14 cellular contexts compared by ENCODE assay signal in genomic region chr3:10546887-10547286, GRCh38. TPM values are rescaled to one million over a fixed set of nuclear protein-coding genes. Genes with fewer than 3 reads are reported as not detected.
"Had no signal": no experiment of that assay in that cellular context is flagged by ENCODE, and none has a peak within 500 bp of the region (broad histone marks: within the 10 kb centered on the region; RNA-seq: fewer than 3 reads in every experiment).

No MANE protein-coding gene starts in this region.

- H3K27ac ChIP-seq: tibial nerve had no signal

- DNase-seq: activated CD4-positive, alpha-beta T cell treated with anti-CD3 and anti-CD28 coated beads, Interleukin-2, amount 10 ng/mL, durations not matched to agents 7 days and 5 days; activated gamma-delta T cell; activated T-cell treated with anti-CD3 and anti-CD28 coated beads, Interleukin-2, amount 50 U/mL, for 4 hours; cortex of kidney; effector CD8-positive, alpha-beta T cell; foreskin fibroblast; left cardiac atrium; midbrain; retina; stimulated activated CD4-positive, alpha-beta T cell treated with anti-CD3 and anti-CD28 coated beads, Interleukin-2, amount 100 ng/mL, for 48 hours; stimulated activated naive B cell treated with anti-CD40 and anti-IgM and Interleukin-4, amounts not matched to agents 10 μg/mL and 1 μg/mL and 100 μg/mL, for 72 hours had no signal

- ATAC-seq: activated naive CD4-positive, alpha-beta T cell treated with anti-CD3 and anti-CD28 coated beads, Interleukin-2, amount 50 U/mL, for 72 hours; activated T-cell treated with anti-CD3 and anti-CD28 coated beads, Interleukin-2, amount 50 U/mL, for 4 hours; left cardiac atrium; stimulated activated naive B cell treated with anti-CD40 and anti-IgM and Interleukin-4, amounts not matched to agents 10 μg/mL and 1 μg/mL and 100 μg/mL, for 72 hours had no signal

- H3K36me3 ChIP-seq: tibial nerve had no signal

- H3K27me3 ChIP-seq: tibial nerve had no signal

- H3K4me3 Mint-ChIP-seq: activated CD4-positive, alpha-beta T cell treated with anti-CD3 and anti-CD28 coated beads, Interleukin-2, amount 10 ng/mL, durations not matched to agents 7 days and 5 days; activated T-cell treated with anti-CD3 and anti-CD28 coated beads, Interleukin-2, amount 50 U/mL, for 4 hours; stimulated activated naive B cell treated with anti-CD40 and anti-IgM and Interleukin-4, amounts not matched to agents 10 μg/mL and 1 μg/mL and 100 μg/mL, for 72 hours had no signal

- H3K4me3 ChIP-seq: lung, tibial nerve had no signal

- H3K27ac Mint-ChIP-seq: activated CD4-positive, alpha-beta T cell treated with anti-CD3 and anti-CD28 coated beads, Interleukin-2, amount 10 ng/mL, durations not matched to agents 7 days and 5 days; activated naive CD4-positive, alpha-beta T cell treated with anti-CD3 and anti-CD28 coated beads, Interleukin-2, amount 50 U/mL, for 72 hours; stimulated activated naive B cell treated with anti-CD40 and anti-IgM and Interleukin-4, amounts not matched to agents 10 μg/mL and 1 μg/mL and 100 μg/mL, for 72 hours had no signal

RNA-seq across cellular contexts. Expression of gene ATP2B2, which starts 41.5 kb away (rescaled TPM):
- total RNA-seq: activated CD4-positive, alpha-beta T cell treated with anti-CD3 and anti-CD28 coated beads, Interleukin-2, amount 10 ng/mL, durations not matched to agents 7 days and 5 days; activated naive CD4-positive, alpha-beta T cell treated with anti-CD3 and anti-CD28 coated beads, Interleukin-2, amount 50 U/mL, for 72 hours had no signal
